In the genomic region with DNA sequence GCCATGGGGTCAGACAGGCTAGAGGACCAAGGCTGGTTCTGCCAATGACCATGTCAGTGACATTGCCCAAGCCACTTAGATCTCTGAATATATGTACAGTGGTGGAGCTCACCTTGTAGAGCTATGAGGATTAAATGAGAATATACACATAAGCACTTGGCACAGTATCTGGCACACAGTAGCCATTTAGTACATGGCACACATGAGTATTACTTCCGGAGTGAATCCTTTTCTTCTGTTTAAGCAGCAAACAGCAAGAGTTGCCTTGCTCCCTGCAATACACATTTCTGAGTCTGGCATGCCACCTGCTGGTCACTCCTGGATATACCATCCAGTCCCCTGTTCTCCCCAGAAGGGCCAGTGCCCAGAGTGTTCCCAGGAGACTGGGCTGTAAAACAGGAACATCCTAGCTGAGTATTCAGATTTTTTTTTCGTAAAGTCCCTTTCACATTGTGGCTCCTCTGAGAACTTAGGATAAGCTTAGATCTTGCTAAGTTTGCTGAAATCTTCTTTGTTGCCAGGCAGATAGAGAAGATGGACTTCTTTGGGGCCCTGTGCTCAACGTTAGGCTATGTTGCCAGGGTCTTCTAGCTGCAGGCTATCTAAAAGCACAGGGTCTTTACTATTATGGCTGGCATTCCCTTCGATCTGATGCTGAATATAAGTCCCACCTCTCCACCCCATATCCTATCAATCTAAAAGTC, we compare ENCODE assay signal across 8 cellular contexts.
DNase-seq lines count a peak whose midpoint lies in the region; ATAC-seq and TF ChIP-seq lines count a peak whose summit lies in the region.

No MANE protein-coding gene starts in this region.

- H3K18ac ChIP-seq in trophoblast cell (ENCODE audit: low read length), result no peak overlapping the region

- no peaks in the 10 kb centered on the region for H3K79me2 ChIP-seq in trophoblast cell (ENCODE audit: control insufficient read depth, insufficient read depth, low read length, poor library complexity)

- peak overlapping the region; percentile 3 for H4K8ac ChIP-seq in trophoblast cell (ENCODE audit: low read depth, low read length)

- no peak overlapping the region for H2AK5ac ChIP-seq in trophoblast cell (ENCODE audit: low read length)

- no peak overlapping the region for H3K4me3 ChIP-seq in GM06990 (replicated peaks; ENCODE audit: low read depth, low read length)
- no peak overlapping the region for H3K4me3 ChIP-seq in H7 (ENCODE audit: insufficient read depth, low read depth, low read length)
- H3K4me3 ChIP-seq in LNCaP clone FGC (ENCODE audit: low read depth, low read length), result no peak overlapping the region
- no peak overlapping the region for H3K4me3 ChIP-seq in RWPE2 (ENCODE audit: severe bottlenecking)
- no peak overlapping the region for H3K4me3 ChIP-seq in trophoblast cell (ENCODE audit: low read depth, low read length)
- no peak overlapping the region for H3K4me3 ChIP-seq in aorta (ENCODE audit: low read length in 2 of 2)

- intact Hi-C loops in aorta (cut with DNase I), result loop anchor here (2.0 to 5.0 kb wide), 2 partner anchors 82 to 454 kb away; no protein-coding TSS in a partner anchor

- no peak overlapping the region for H3K23ac ChIP-seq in trophoblast cell (ENCODE audit: low read length)

- peak; percentile 96 for ATAC-seq in RWPE2 (ENCODE audit: low read depth)
- peak; percentile 94 for ATAC-seq in aorta (ENCODE audit: low FRiP score)

- no peaks in the 10 kb centered on the region for H3K36me3 ChIP-seq in GM06990 (ENCODE audit: control insufficient read depth, insufficient read depth, low read length)
- no peaks in the 10 kb centered on the region for H3K36me3 ChIP-seq in H7 (replicated peaks; ENCODE audit: control insufficient read depth, insufficient read depth, low read length)
- H3K36me3 ChIP-seq in RWPE2 (ENCODE audit: low read depth), result no peaks in the 10 kb centered on the region
- no peaks in the 10 kb centered on the region for H3K36me3 ChIP-seq in trophoblast cell (ENCODE audit: control insufficient read depth in 1 of 2, insufficient read depth in 2 of 2, low read length in 2 of 2)
- no peaks in the 10 kb centered on the region for H3K36me3 ChIP-seq in aorta (ENCODE audit: control insufficient read depth in 1 of 2, insufficient read depth in 2 of 2, low read length in 1 of 2)

- H2BK5ac ChIP-seq in trophoblast cell (ENCODE audit: low read depth, low read length, poor library complexity), result no peak overlapping the region

- H3K79me1 ChIP-seq in trophoblast cell (ENCODE audit: low read length), result peaks cover 7% of the 10 kb centered on the region

- no peak overlapping the region for H3K9ac ChIP-seq in trophoblast cell (ENCODE audit: low read length)

- H2BK120ac ChIP-seq in trophoblast cell (ENCODE audit: insufficient read depth, low read length, poor library complexity), result peak overlapping the region; percentile 3

- H4K91ac ChIP-seq in trophoblast cell (ENCODE audit: low read depth, low read length), result peak overlapping the region; percentile 4

- H3K4me1 ChIP-seq in RWPE2 (ENCODE audit: insufficient read depth, poor library complexity, severe bottlenecking) (no peaks in the 10 kb centered on the region), trophoblast cell (ENCODE audit: control insufficient read depth in 1 of 2, insufficient read depth in 2 of 2, low read length in 2 of 2) (peaks cover 4% of the 10 kb centered on the region in 2 experiments), aorta (ENCODE audit: control insufficient read depth in 1 of 2, insufficient read depth in 2 of 2, low read length in 2 of 2) (no peaks in the 10 kb centered on the region)

- H4K12ac ChIP-seq in trophoblast cell (ENCODE audit: low read depth, low read length), result no peak overlapping the region

- DNase-seq in GM06990 (ENCODE audit: extremely low read depth, insufficient read length) (peak; percentile 19), H7 (peak; percentile 76), LNCaP clone FGC (ENCODE audit: low read depth) (peak; percentile 47), RWPE2 (ENCODE audit: low spot score) (no peak), globus pallidus (ENCODE audit: low spot score) (peak; percentile 80), trophoblast cell (peak; percentile 56 to 87), aorta (peak; percentile 81 to 92)
- peak in 3 of 4 experiments; percentile 25 to 42 (median 27) for DNase-seq in activated naive CD4-positive, alpha-beta T cell (lab: John Stamatoyannopoulos, UW)

- H2AFZ ChIP-seq in trophoblast cell (ENCODE audit: insufficient read depth, low read length, poor library complexity), result peak overlapping the region; percentile 14

- peak; percentile 83 for TF ChIP-seq CTCF in GM06990 (IDR thresholded peaks at IDR 0.05; ENCODE audit: insufficient read depth, low read length, poor library complexity, severe bottlenecking)
- peak; percentile 97 for TF ChIP-seq CTCF in LNCaP clone FGC (IDR thresholded peaks at IDR 0.05; ENCODE audit: control insufficient read depth, extremely low read depth, insufficient read depth)
- TF ChIP-seq CTCF in RWPE2 (IDR thresholded peaks at IDR 0.05; ENCODE audit: poor library complexity, severe bottlenecking), result peak; percentile 87

- H3K27ac ChIP-seq in RWPE2 (ENCODE audit: poor library complexity, severe bottlenecking), result no peak overlapping the region
- no peak overlapping the region for H3K27ac ChIP-seq in trophoblast cell (ENCODE audit: low read depth, low read length)
- H3K27ac ChIP-seq in aorta (ENCODE audit: low read depth in 1 of 2, low read length in 2 of 2), result no peak overlapping the region

- no peak overlapping the region for H3K14ac ChIP-seq in trophoblast cell (ENCODE audit: low read length)

- H3K27me3 ChIP-seq in GM06990 (replicated peaks; ENCODE audit: control insufficient read depth, insufficient read depth, low read length) (no peaks in the 10 kb centered on the region; the same call in 1 of the 2 replicates), H7 (ENCODE audit: control insufficient read depth, insufficient read depth, low read length) (no peaks in the 10 kb centered on the region), RWPE2 (ENCODE audit: insufficient read depth, poor library complexity, severe bottlenecking) (no peaks in the 10 kb centered on the region), trophoblast cell (ENCODE audit: insufficient read depth, low read length) (no peaks in the 10 kb centered on the region), aorta (ENCODE audit: control insufficient read depth in 1 of 2, insufficient read depth in 2 of 2, low read length in 1 of 2) (no peaks in the 10 kb centered on the region)

- no peak overlapping the region for H3K4ac ChIP-seq in trophoblast cell (ENCODE audit: low read depth, low read length)

- H3K4me2 ChIP-seq in trophoblast cell (ENCODE audit: low read length), result no peak overlapping the region

- WGBS in trophoblast cell (ENCODE audit: extremely low coverage, insufficient coverage, insufficient read length), result no CpG with 5 or more reads among the region's 4 CpGs
- 19 to 20% methylated on average over 4 of the region's 4 CpGs for WGBS in aorta, 2 donors

- H3K9me3 ChIP-seq in RWPE2 (ENCODE audit: severe bottlenecking) (no peaks in the 10 kb centered on the region), trophoblast cell (ENCODE audit: insufficient read depth, low read depth, low read length) (no peaks in the 10 kb centered on the region), aorta (ENCODE audit: control insufficient read depth, low read length) (no peaks in the 10 kb centered on the region)

- H2BK12ac ChIP-seq in trophoblast cell (ENCODE audit: low read length), result peak overlapping the region; percentile 9
